In genomic region chr5:159049844-159050318, GRCh38 we compare ENCODE assay signal across 8 cellular contexts. TPM values are rescaled to one million over a fixed set of nuclear protein-coding genes. Genes with fewer than 3 reads are reported as not detected.
DNase-seq lines count a peak whose midpoint lies in the region; ATAC-seq and TF ChIP-seq lines count a peak whose summit lies in the region.

No MANE protein-coding gene starts in this region.

- in situ Hi-C loops in ACHN (cut with HindIII; ENCODE audit: low pct_ligation_motif_present, low pct_unique_long_range_greater_than_20kb, low sequenced_read_pairs) = no loop called here

- peak; percentile 16 for DNase-seq in ACHN
- DNase-seq in breast epithelium (ENCODE audit: low spot score in 2 of 2) = no peak
- no peak for DNase-seq in NCI-H2227 treated with DMSO at 0.1 percent for 48 hours (lab: John Stamatoyannopoulos, UW)
- DNase-seq in iPS-NIHi11 (ENCODE audit: low spot score) = no peak
- DNase-seq in effector CD4-positive, alpha-beta T cell = no peak

- H3K36me3 ChIP-seq in breast epithelium = no peaks in the 10 kb centered on the region
- H3K36me3 ChIP-seq in muscle layer of duodenum (ENCODE audit: control insufficient read depth in 1 of 2, insufficient read depth in 2 of 2, low read length in 2 of 2) = no peaks in the 10 kb centered on the region

- peak overlapping the region; percentile 71 to 88 for H3K27ac ChIP-seq in breast epithelium
- H3K27ac ChIP-seq in muscle layer of duodenum (ENCODE audit: low read length) = peak overlapping the region; percentile 67

- H3K4me1 ChIP-seq in breast epithelium (no peaks in the 10 kb centered on the region), muscle layer of duodenum (ENCODE audit: control insufficient read depth in 1 of 2, insufficient read depth in 2 of 2, low read length in 2 of 2) (peaks cover 0 to 3% of the 10 kb centered on the region in 2 donors)

- H3K9me3 ChIP-seq in breast epithelium (no peaks in the 10 kb centered on the region), muscle layer of duodenum (ENCODE audit: control insufficient read depth in 1 of 2, low read length in 2 of 2) (no peaks in the 10 kb centered on the region)

- TF ChIP-seq POLR2A in breast epithelium (IDR thresholded peaks at IDR 0.05) = no peak

- no peaks in the 10 kb centered on the region for H3K27me3 ChIP-seq in breast epithelium
- no peaks in the 10 kb centered on the region for H3K27me3 ChIP-seq in muscle layer of duodenum (ENCODE audit: low read depth, low read length)

- intact Hi-C loops in breast epithelium (cut with DNase I; ENCODE audit: low total_unique reads) = no loop called here

- TF ChIP-seq CTCF in breast epithelium (IDR thresholded peaks at IDR 0.05) = peak; percentile 21 to 56 (median 26)

- H3K4me3 ChIP-seq in breast epithelium = peak overlapping the region; percentile 20 to 46 (median 26)
- peak overlapping the region; percentile 34 to 42 for H3K4me3 ChIP-seq in muscle layer of duodenum (ENCODE audit: low read depth in 1 of 2, low read length in 2 of 2)

- peak; percentile 9 for ATAC-seq in HG02943 (IDR thresholded peaks at IDR 0.05; ENCODE audit: low read depth, unreplicated experiment)
- no peak for ATAC-seq in GM19324 (IDR thresholded peaks at IDR 0.05; ENCODE audit: low FRiP score, unreplicated experiment)

RNA-seq across cellular contexts. Expression of gene EBF1, which starts 49.8 kb away (rescaled TPM):
- 10 to 100 TPM; 15.2 to 89.0 (median 40.3) TPM for total RNA-seq in breast epithelium
